ENCODE assay signal across 31 cellular contexts in the genomic region with DNA sequence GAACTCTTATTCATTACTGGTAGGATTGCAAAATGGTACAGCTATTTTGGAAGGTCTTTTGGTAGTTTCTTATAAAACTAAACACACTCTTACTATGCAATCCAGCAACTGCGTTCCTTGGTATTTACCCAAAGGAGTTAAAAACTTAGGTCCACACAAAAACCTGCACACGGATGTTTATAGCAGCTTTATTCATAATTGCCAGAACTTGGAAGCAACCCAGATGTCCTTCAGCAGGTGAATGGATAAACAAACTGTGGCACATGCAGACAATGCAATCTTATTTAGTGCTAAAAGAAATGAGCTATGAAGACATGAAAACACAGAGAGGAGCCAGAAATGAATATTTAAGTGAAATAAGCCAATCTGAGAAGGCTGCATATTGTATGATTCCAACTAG. TPM values are rescaled to one million over a fixed set of nuclear protein-coding genes. Genes with fewer than 3 reads are reported as not detected.
DNase-seq lines count a peak whose midpoint lies in the region; ATAC-seq, FAIRE-seq and TF ChIP-seq lines count a peak whose summit lies in the region.
"Had no signal": no experiment of that assay in that cellular context is flagged by ENCODE, and none has a peak within 500 bp of the region (broad histone marks: within the 10 kb centered on the region; RNA-seq: fewer than 3 reads in every experiment).

No MANE protein-coding gene starts in this region.

- BruUV-seq in HepG2 (replicated peaks; lab: Mats Ljungman, UMichigan) = no TSS peak

- H3K27ac ChIP-seq in colonic mucosa (no peak overlapping the region), transverse colon (peak overlapping the region; percentile 60 to 88 (median 72)), left lung (no peak overlapping the region), HepG2 (ENCODE audit: extremely low read length, insufficient read depth, low read length) (no peak overlapping the region)
- H3K27ac ChIP-seq: esophagus squamous epithelium, GM23248, HL-60, suprapubic skin had no signal

- CTCF ChIA-PET in HepG2 (lab: Yijun Ruan, JAX; ENCODE audit: low intra/inter-chr PET ratio, low total read pairs) = no interaction called here

- H3K9me3 ChIP-seq in colonic mucosa (no peaks in the 10 kb centered on the region), transverse colon (no peaks in the 10 kb centered on the region), left lung (no peaks in the 10 kb centered on the region), HepG2 (ENCODE audit: low read length) (no peaks in the 10 kb centered on the region)
- H3K9me3 ChIP-seq: esophagus squamous epithelium, SK-N-SH, suprapubic skin had no signal

- H4K20me1 ChIP-seq in HepG2 (ENCODE audit: insufficient read depth, low read length) = no peaks in the 10 kb centered on the region

- in situ Hi-C loops in transverse colon (cut with MboI; ENCODE audit: low pct_ligation_motif_present in 1 of 4, low pct_unique_long_range_greater_than_20kb in 1 of 4, low sequenced_read_pairs in 3 of 4) = no loop called here
- in situ Hi-C loops in HepG2 (cut with HindIII; ENCODE audit: extremely low pct_ligation_motif_present, low pct_unique_long_range_greater_than_20kb) = no loop called here

- no peak for TF ChIP-seq RAD21 in HepG2 (CRISPR knock-in tag; IDR thresholded peaks at IDR 0.05)

- no peak for ATAC-seq in left lung
- no peak for ATAC-seq in HepG2
- ATAC-seq: left cardiac atrium, T-helper 17 cell had no signal

- no peak overlapping the region for H3K4me2 ChIP-seq in HepG2 (ENCODE audit: low read depth, low read length)
- H3K4me2 ChIP-seq: SK-N-SH had no signal

- POLR2A ChIA-PET in HepG2 (lab: Yijun Ruan, JAX) = interaction anchor here (0.5 to 2.7 kb wide), 2 partner anchors 8 to 1625 kb away, joined by 4 to 9 read pairs; no protein-coding TSS in a partner anchor

- no peak overlapping the region for H2AFZ ChIP-seq in HepG2 (ENCODE audit: low read length)
- H2AFZ ChIP-seq: GM23248 had no signal

- intact Hi-C loops in colonic mucosa (cut with DNase I) (no loop called here), transverse colon (cut with DNase I; ENCODE audit: low total_unique reads) (no loop called here), left lung (cut with DNase I) (no loop called here), HepG2 (cut with micrococcal nuclease; ENCODE audit: unreplicated experiment) (no loop called here)

- TF ChIP-seq CTCF in colonic mucosa (IDR thresholded peaks at IDR 0.05) (no peak), transverse colon (IDR thresholded peaks at IDR 0.05) (no peak), left lung (IDR thresholded peaks at IDR 0.05) (no peak), HepG2 (CRISPR knock-in tag; IDR thresholded peaks at IDR 0.05) (no peak)

- H3K27me3 ChIP-seq in colonic mucosa (no peaks in the 10 kb centered on the region), transverse colon (no peaks in the 10 kb centered on the region), left lung (no peaks in the 10 kb centered on the region), HepG2 (ENCODE audit: control insufficient read depth in 1 of 2, insufficient read depth in 2 of 2, low read length in 2 of 2) (no peaks in the 10 kb centered on the region)
- H3K27me3 ChIP-seq: esophagus squamous epithelium, suprapubic skin had no signal

- peak; percentile 46 for DNase-seq in NCI-H2171 treated with DMSO at 0.1 percent for 48 hours (lab: John Stamatoyannopoulos, UW)
- no peak for DNase-seq in NCI-H2171 (lab: John Stamatoyannopoulos, UW)
- peak; percentile 67 for DNase-seq in NCI-H2029 treated with DMSO at 0.1 percent for 48 hours (lab: John Stamatoyannopoulos, UW)
- DNase-seq in colonic mucosa = peak; percentile 45
- no peak for DNase-seq in transverse colon
- DNase-seq in iPS-NIHi11 (ENCODE audit: low spot score) = no peak
- DNase-seq in left lung = no peak
- no peak for DNase-seq in HepG2 (ENCODE audit: low spot score)
- DNase-seq: activated CD4-positive, alpha-beta memory T cell treated with anti-CD3 and anti-CD28 coated beads for 36 hours; activated CD4-positive, CD25-positive, alpha-beta regulatory T cell treated with anti-CD3 and anti-CD28 coated beads, Interleukin-2, amount 50 U/mL, for 72 hours; activated naive CD8-positive, alpha-beta T cell treated with anti-CD3 and anti-CD28 coated beads for 36 hours; AML-193; aorta; CD4-positive, alpha-beta T cell; esophagus squamous epithelium; foreskin melanocyte; GM23248; Karpas-422; NCI-H1930; NCI-H526 treated with DMSO at 0.1 percent for 48 hours; OCI-M1; SK-N-SH; stimulated activated CD4-positive, alpha-beta T cell treated with anti-CD3 and anti-CD28 coated beads, Interleukin-15, amount 100 ng/mL, for 24 hours; stimulated activated naive CD4-positive, alpha-beta T cell; T-helper 17 cell had no signal

- no peak overlapping the region for H3K4me3 ChIP-seq in colonic mucosa
- no peak overlapping the region for H3K4me3 ChIP-seq in transverse colon
- no peak overlapping the region for H3K4me3 ChIP-seq in left lung
- H3K4me3 ChIP-seq in HepG2 (replicated peaks in 1 of 3; ENCODE audit: insufficient read depth in 1 of 3, low read depth in 2 of 3, low read length in 3 of 3) = no peak overlapping the region
- H3K4me3 ChIP-seq: esophagus squamous epithelium, GM23248, suprapubic skin had no signal

- 20 to 33% methylated on average over 1 to 2 of the region's 2 CpGs for WGBS in transverse colon (ENCODE audit: low coverage in 1 of 2), 2 donors
- WGBS in HepG2 (ENCODE audit: low lambda C conversion rate) = 70% methylated on average over 2 of the region's 2 CpGs

- TF ChIP-seq EP300 in transverse colon (IDR thresholded peaks at IDR 0.05; ENCODE audit: low read depth) (no peak), HepG2 (IDR thresholded peaks at IDR 0.05; ENCODE audit: low read depth in 2 of 2, low read length in 2 of 2) (no peak), HepG2 (CRISPR knock-in tag; IDR thresholded peaks at IDR 0.05; ENCODE audit: borderline replicate concordance) (no peak)

- H3K36me3 ChIP-seq in colonic mucosa = no peaks in the 10 kb centered on the region
- H3K36me3 ChIP-seq in transverse colon = no peaks in the 10 kb centered on the region
- H3K36me3 ChIP-seq in left lung = no peaks in the 10 kb centered on the region
- peaks cover 0 to 6% of the 10 kb centered on the region in 2 experiments; a peak in 1 of 5 replicates for H3K36me3 ChIP-seq in HepG2 (replicated peaks in 1 of 2; ENCODE audit: control insufficient read depth in 1 of 2, insufficient read depth in 2 of 2, low read length in 2 of 2)
- H3K36me3 ChIP-seq: esophagus squamous epithelium, suprapubic skin had no signal

- H3K79me2 ChIP-seq in HepG2 (ENCODE audit: insufficient read depth, low read length) = peaks cover 59% of the 10 kb centered on the region

- peak overlapping the region in 1 of 2 donors; percentile 38 for H3K9ac ChIP-seq in colonic mucosa (ENCODE audit: low read depth in 2 of 2, low read length in 2 of 2)
- H3K9ac ChIP-seq in HepG2 (ENCODE audit: insufficient read depth, low read depth, low read length) = no peak overlapping the region
- H3K9ac ChIP-seq: GM23248, SK-N-SH had no signal

- no peak for FAIRE-seq in HepG2 (lab: Jason Lieb, UNC)
- FAIRE-seq: A204.1, urothelium cell line had no signal

- TF ChIP-seq POLR2A in transverse colon (IDR thresholded peaks at IDR 0.05) (no peak), HepG2 (IDR thresholded peaks at IDR 0.05; ENCODE audit: insufficient read depth in 1 of 2, low read depth in 2 of 2, low read length in 2 of 2) (no peak)

- H3K4me1 ChIP-seq in colonic mucosa (peaks cover 26% of the 10 kb centered on the region), transverse colon (peaks cover 19 to 64% (median 61%) of the 10 kb centered on the region in 4 donors), left lung (no peaks in the 10 kb centered on the region), HepG2 (ENCODE audit: insufficient read depth, low read length) (peaks cover 59% of the 10 kb centered on the region)

TF ChIP-seq in HepG2, 621 proteins besides CTCF, POLR2A, EP300 and RAD21:
- TF ChIP-seq ZNF432 (CRISPR knock-in tag; IDR thresholded peaks at IDR 0.05; ENCODE audit: borderline replicate concordance) = no peak
- no peak for TF ChIP-seq HDAC1 (CRISPR knock-in tag; IDR thresholded peaks at IDR 0.05)
- no peak for TF ChIP-seq HES4 (CRISPR knock-in tag; IDR thresholded peaks at IDR 0.05; ENCODE audit: borderline replicate concordance)
- TF ChIP-seq AGO1 (IDR thresholded peaks at IDR 0.05; ENCODE audit: low read depth, low read length, poor library complexity, severe bottlenecking) = no peak
- TF ChIP-seq ZNF7 (CRISPR knock-in tag; IDR thresholded peaks at IDR 0.05) = no peak
- TF ChIP-seq NR3C1 (CRISPR knock-in tag; IDR thresholded peaks at IDR 0.05) = no peak
TF ChIP-seq in HepG2: peak in this region for 0.

RNA-seq across cellular contexts. Expression of gene WNK2, which starts 10.6 kb away (rescaled TPM):
- total RNA-seq in colonic mucosa (100 to 1,000 TPM; 161 to 238 TPM), transverse colon (100 to 1,000 TPM; 133 to 618 (median 157) TPM), left lung (1 to 10 TPM in 1 of 2 donors, under 1 TPM in 1; 0.93 to 1.6 TPM), HepG2 (2016; rRNA removed; fragmentation: Illumina TruSeq; extraction: Trizol) (10.5 and 16.6 TPM in 2 replicates)
- 2.8 and 5.4 TPM in 2 replicates for total RNA-seq in HepG2 (2016; cell fraction: cytosol; rRNA removed; fragmentation: Illumina TruSeq; extraction: Trizol; ENCODE audit: low read depth)
- total RNA-seq in HepG2 (2016; cell fraction: insoluble cytoplasmic fraction; rRNA removed; fragmentation: Illumina TruSeq; extraction: Trizol) = 7.9 and 14.6 TPM in 2 replicates
- total RNA-seq in HepG2 (2016; cell fraction: membrane; rRNA removed; fragmentation: Illumina TruSeq; extraction: Trizol) = 9.4 and 9.8 TPM in 2 replicates
- total RNA-seq in HepG2 (2016; cell fraction: nucleus; rRNA removed; fragmentation: Illumina TruSeq; extraction: Trizol) = 21.0 and 29.3 TPM in 2 replicates
- polyA plus RNA-seq in HepG2 (2011; rRNA removed) = 11.4 and 12.0 TPM in 2 replicates
- polyA plus RNA-seq in HepG2 (2011; cell fraction: cytosol; rRNA removed) = 3.1 and 5.3 TPM in 2 replicates
- 98.4 and 126 TPM in 2 replicates for polyA plus RNA-seq in HepG2 (2011; cell fraction: nucleus; rRNA removed)
- polyA plus RNA-seq in HepG2 (2012) = 29.1 and 39.4 TPM in 2 replicates
- 3.2 and 4.2 TPM in 2 replicates for polyA plus RNA-seq in HepG2 (2016; cell fraction: cytosol; fragmentation: Illumina TruSeq; extraction: Trizol; ENCODE audit: low read depth)
- polyA plus RNA-seq in HepG2 (2016; cell fraction: insoluble cytoplasmic fraction; fragmentation: Illumina TruSeq; extraction: Trizol; ENCODE audit: low read depth) = 18.9 and 27.7 TPM in 2 replicates
- 4.9 and 6.5 TPM in 2 replicates for polyA plus RNA-seq in HepG2 (2016; cell fraction: membrane; fragmentation: Illumina TruSeq; extraction: Trizol; ENCODE audit: low read depth)
- polyA plus RNA-seq in HepG2 (2016; cell fraction: nucleus; fragmentation: Illumina TruSeq; extraction: Trizol; ENCODE audit: insufficient read depth, low read depth) = 87.2 and 94.8 TPM in 2 replicates
- polyA minus RNA-seq in HepG2 (2011; rRNA and poly(A)+ RNA removed; ENCODE audit: low replicate concordance) = 8.4 and 22.7 TPM in 2 replicates
- polyA minus RNA-seq in HepG2 (2011; cell fraction: cytosol; rRNA and poly(A)+ RNA removed) = 15.8 and 17.9 TPM in 2 replicates
- 32.8 and 40.0 TPM in 2 replicates for polyA minus RNA-seq in HepG2 (2011; cell fraction: nucleus; rRNA and poly(A)+ RNA removed)
- total RNA-seq: GM23248, myocyte, T-helper 17 cell had no signal
- polyA plus RNA-seq: GM23248 had no signal

Comparison
In these comparisons a context has a peak if more than half of its experiments do, and no peak if none do; other contexts are left out.
1. DNase-seq: peak in NCI-H2171 treated with DMSO at 0.1 percent for 48 hours (single experiment), NCI-H2029 treated with DMSO at 0.1 percent for 48 hours (single experiment) and colonic mucosa (single experiment); none in NCI-H2171 (single experiment), transverse colon (single experiment), iPS-NIHi11 (single experiment), left lung (0 of 2) and HepG2 (single experiment).
2. H3K27ac ChIP-seq: peak in transverse colon (4 of 4); none in colonic mucosa (single experiment), left lung (0 of 2) and HepG2 (single experiment).
3. RNA of gene WNK2, which starts 10.6 kb away (total RNA-seq): 161 to 238 TPM in colonic mucosa and 133 to 618 TPM in transverse colon; 2.8 to 29.3 TPM in HepG2 and 0.93 to 1.6 TPM in left lung; every median in the first group is over 4 times any median in the second.